In the genomic region with DNA sequence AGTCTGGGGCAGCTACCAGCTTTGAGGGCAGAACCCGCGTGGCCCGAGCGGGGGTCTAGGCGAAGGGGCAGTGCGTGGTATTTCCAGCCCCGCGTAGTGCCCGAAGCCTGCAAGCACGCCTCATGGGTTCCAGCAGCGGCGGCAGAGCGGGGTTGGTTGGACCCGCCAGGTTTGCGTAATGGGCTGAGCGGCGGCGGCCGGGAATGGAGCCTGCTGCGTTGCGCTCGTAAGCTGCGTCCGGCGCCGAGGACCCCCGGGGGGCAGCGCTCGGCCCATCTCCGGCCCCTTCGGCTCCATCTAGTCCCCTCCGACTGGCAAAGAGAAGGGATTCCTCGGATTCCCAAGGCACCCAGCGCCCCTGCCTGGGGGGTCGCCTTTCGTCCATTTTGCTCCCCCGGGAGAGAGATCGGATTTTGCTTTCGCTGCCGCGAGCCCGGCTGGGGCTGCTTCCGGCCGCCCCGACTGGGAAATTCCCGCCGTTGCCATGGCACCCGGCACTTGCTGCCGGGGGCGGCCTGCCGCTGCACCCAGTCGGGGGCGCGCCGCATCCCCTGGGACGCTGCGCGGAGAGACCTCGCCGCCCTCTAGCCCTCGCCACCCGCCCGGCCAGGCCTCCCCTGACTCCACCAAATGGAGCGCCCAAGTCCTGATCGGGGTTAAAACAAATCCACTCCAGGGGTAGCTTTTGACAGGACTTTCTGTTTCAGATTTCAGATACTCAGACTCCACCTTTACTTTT, we compare ENCODE assay signal across 10 cellular contexts. TPM values are rescaled to one million over a fixed set of nuclear protein-coding genes. Genes with fewer than 3 reads are reported as not detected.
A peak's percentile ranks its signal among the peaks of the same experiment; 100 is the strongest.
DNase-seq lines count a peak whose midpoint lies in the region; ATAC-seq, FAIRE-seq and TF ChIP-seq lines count a peak whose summit lies in the region.
"Not testable (repeated sequence)": the region's sequence is repeated elsewhere in the genome, so short reads cannot be mapped to it uniquely, and the experiment has no call there.
"Had no signal": no experiment of that assay in that cellular context is flagged by ENCODE, and none has a peak within 500 bp of the region (broad histone marks: within the 10 kb centered on the region; RNA-seq: fewer than 3 reads in every experiment).

No MANE protein-coding gene starts in this region.

- peak overlapping the region; percentile 97 for H3K27ac Mint-ChIP-seq in activated CD4-positive, alpha-beta memory T cell treated with anti-CD3 and anti-CD28 coated beads, Interleukin-2, amount 10 ng/mL, durations not matched to agents 7 days and 5 days
- H3K27ac Mint-ChIP-seq in astrocyte (ENCODE audit: unreplicated experiment) = not testable (repeated sequence)

- H2AFZ ChIP-seq in astrocyte (ENCODE audit: low read depth, low read length); neuron (ENCODE audit: low read depth, low read length): not testable (repeated sequence)

- H3K9me3 ChIP-seq in astrocyte (ENCODE audit: insufficient read depth, low read depth, low read length); heart left ventricle; neuron (ENCODE audit: low read length): not testable (repeated sequence)

- POLR2A ChIA-PET in RWPE1 (lab: Yijun Ruan, JAX; ENCODE audit: low non-redundant PET); activated CD4-positive, alpha-beta memory T cell treated with anti-CD3 and anti-CD28 coated beads, Interleukin-2, amount 10 ng/mL, durations not matched to agents 7 days and 5 days (lab: Charles Lee): not testable (repeated sequence)

- DNase-seq in AG10803 (ENCODE audit: low read depth) (peak; percentile 0), HL-60 (ENCODE audit: low read depth in 1 of 2, low spot score in 1 of 2) (peak; percentile 1 to 16), astrocyte (ENCODE audit: low read depth) (peak; percentile 6), heart left ventricle (peak; percentile 17 to 78 (median 53))
- DNase-seq in RWPE1 (ENCODE audit: low spot score) = not testable (repeated sequence)
- DNase-seq in activated CD4-positive, alpha-beta memory T cell treated with anti-CD3 and anti-CD28 coated beads, Interleukin-2, amount 10 ng/mL, durations not matched to agents 7 days and 5 days = peak; percentile 82
- peak; percentile 41 to 70 (median 68) for DNase-seq in stimulated activated CD4-positive, alpha-beta T cell treated with anti-CD3 and anti-CD28 coated beads, TNF-alpha, amount 100 ng/mL, for 24 hours (ENCODE audit: low read depth in 3 of 3)

- not testable (repeated sequence) for H3K4me1 Mint-ChIP-seq in activated CD4-positive, alpha-beta memory T cell treated with anti-CD3 and anti-CD28 coated beads, Interleukin-2, amount 10 ng/mL, durations not matched to agents 7 days and 5 days; astrocyte (ENCODE audit: low read depth, unreplicated experiment)

- H3K36me3 Mint-ChIP-seq in activated CD4-positive, alpha-beta memory T cell treated with anti-CD3 and anti-CD28 coated beads, Interleukin-2, amount 10 ng/mL, durations not matched to agents 7 days and 5 days (ENCODE audit: low read depth); astrocyte (ENCODE audit: low read depth, unreplicated experiment): not testable (repeated sequence)

- not testable (repeated sequence) for H3K79me2 ChIP-seq in astrocyte (ENCODE audit: insufficient read depth, low read length)

- not testable (repeated sequence) for H3K9me3 Mint-ChIP-seq in activated CD4-positive, alpha-beta memory T cell treated with anti-CD3 and anti-CD28 coated beads, Interleukin-2, amount 10 ng/mL, durations not matched to agents 7 days and 5 days; astrocyte (ENCODE audit: unreplicated experiment)

- not testable (repeated sequence) for H3K36me3 ChIP-seq in astrocyte (ENCODE audit: insufficient read depth, low read length); heart left ventricle; neuron (ENCODE audit: insufficient read depth, low read length)

- H4K20me1 ChIP-seq in astrocyte (ENCODE audit: insufficient read depth, low read length) = not testable (repeated sequence)

- H3K27ac ChIP-seq in HL-60 (replicated peaks) (peak overlapping the region; percentile 81), RWPE1 (peak overlapping the region; percentile 70), heart left ventricle (peak overlapping the region in 4 of 12 donors; percentile 34 to 57 (median 52))
- not testable (repeated sequence) for H3K27ac ChIP-seq in astrocyte (ENCODE audit: low read depth, low read length)

- H3K27me3 ChIP-seq in HL-60 (ENCODE audit: insufficient read depth, poor library complexity, severe bottlenecking); astrocyte (ENCODE audit: insufficient read depth, low read length); heart left ventricle; neuron (ENCODE audit: insufficient read depth, low read length): not testable (repeated sequence)

- H3K4me2 ChIP-seq in astrocyte (ENCODE audit: low read length) = not testable (repeated sequence)

- WGBS in heart left ventricle, 4 donors = 0 to 20% (median 0%) methylated on average over 1 to 30 of the region's 65 CpGs; no CpG with 5 or more reads in 1 of the 4 donors

- not testable (repeated sequence) for FAIRE-seq in astrocyte (lab: Jason Lieb, UNC)

- CTCF ChIA-PET in RWPE1 (lab: Yijun Ruan, JAX); activated CD4-positive, alpha-beta memory T cell treated with anti-CD3 and anti-CD28 coated beads, Interleukin-2, amount 10 ng/mL, durations not matched to agents 7 days and 5 days (lab: Charles Lee): not testable (repeated sequence)

- not testable (repeated sequence) for H3K9ac ChIP-seq in astrocyte (ENCODE audit: low read length)

- ATAC-seq in heart left ventricle = not testable (repeated sequence)

- not testable (repeated sequence) for TF ChIP-seq POLR2A in heart left ventricle (IDR thresholded peaks at IDR 0.05)

- peak overlapping the region; percentile 84 for H3K4me3 Mint-ChIP-seq in activated CD4-positive, alpha-beta memory T cell treated with anti-CD3 and anti-CD28 coated beads, Interleukin-2, amount 10 ng/mL, durations not matched to agents 7 days and 5 days
- H3K4me3 Mint-ChIP-seq in astrocyte (ENCODE audit: unreplicated experiment) = peak overlapping the region; percentile 77

- H3K4me3 ChIP-seq in AG10803 (ENCODE audit: low read length) (peak overlapping the region; percentile 39), HL-60 (replicated peaks; ENCODE audit: insufficient read depth, low read length) (peak overlapping the region; percentile 29), heart left ventricle (peak overlapping the region in 11 of 12 donors; percentile 17 to 64 (median 56)), neuron (ENCODE audit: low read length) (peak overlapping the region; percentile 37)
- H3K4me3 ChIP-seq in astrocyte (ENCODE audit: insufficient read depth, low read depth, low read length) = not testable (repeated sequence)

- not testable (repeated sequence) for H3K4me1 ChIP-seq in astrocyte (ENCODE audit: insufficient read depth, low read length); heart left ventricle; neuron (ENCODE audit: insufficient read depth, low read length)

- intact Hi-C loops in heart left ventricle (cut with DNase I) = not testable (repeated sequence)

- H3K27me3 Mint-ChIP-seq in activated CD4-positive, alpha-beta memory T cell treated with anti-CD3 and anti-CD28 coated beads, Interleukin-2, amount 10 ng/mL, durations not matched to agents 7 days and 5 days; astrocyte (ENCODE audit: low read depth, unreplicated experiment): not testable (repeated sequence)

- TF ChIP-seq CTCF in AG10803 (conservative IDR thresholded peaks at IDR 0.05; ENCODE audit: low read length); HL-60 (IDR thresholded peaks at IDR 0.05; ENCODE audit: insufficient read depth, low read length); RWPE1 (conservative IDR thresholded peaks at IDR 0.05; ENCODE audit: low read depth); astrocyte (IDR thresholded peaks at IDR 0.05; ENCODE audit: insufficient read depth, low read depth, low read length); heart left ventricle (IDR thresholded peaks at IDR 0.05): not testable (repeated sequence)

RNA-seq across cellular contexts. Expression of a gene that starts 24.2 kb away (rescaled TPM):
- total RNA-seq in activated CD4-positive, alpha-beta memory T cell treated with anti-CD3 and anti-CD28 coated beads, Interleukin-2, amount 10 ng/mL, durations not matched to agents 7 days and 5 days = not detected
- total RNA-seq in astrocyte = not detected in 2 replicates
- not detected for total RNA-seq in heart left ventricle
- not detected for polyA plus RNA-seq in heart left ventricle
- total RNA-seq: endothelial cell of umbilical vein, Right ventricle myocardium superior had no signal
- polyA plus RNA-seq: endothelial cell of umbilical vein had no signal
